Comparison of ENCODE assay signal across 8 cellular contexts in genomic region chr1:25568090-25568833, GRCh38. TPM values are rescaled to one million over a fixed set of nuclear protein-coding genes. Genes with fewer than 3 reads are reported as not detected.
DNase-seq lines count a peak whose midpoint lies in the region; ATAC-seq and TF ChIP-seq lines count a peak whose summit lies in the region.

No MANE protein-coding gene starts in this region.

- H3K27me3 ChIP-seq in GM23248 (replicated peaks; ENCODE audit: insufficient read depth) (no peaks in the 10 kb centered on the region), SK-N-SH (ENCODE audit: insufficient read depth) (no peaks in the 10 kb centered on the region)

- CTCF ChIA-PET in SK-N-SH (lab: Yijun Ruan, JAX), result interaction anchor here (1.4 kb wide), 1 partner anchor 13 kb away, joined by 3 read pairs; no protein-coding TSS in a partner anchor

- DNase-seq in GM23248 (peak; percentile 98), SK-N-SH (no peak), fibroblast of pulmonary artery (ENCODE audit: low read depth) (peak; percentile 42), sciatic nerve (ENCODE audit: low spot score) (no peak), ACHN (no peak), Kasumi-1 (lab: John Stamatoyannopoulos, UW) (no peak), activated gamma-delta T cell (lab: John Stamatoyannopoulos, UW) (no peak)

- POLR2A ChIA-PET in SK-N-SH (lab: Yijun Ruan, JAX), result no interaction called here

- TF ChIP-seq CTCF in SK-N-SH (IDR thresholded peaks at IDR 0.05) (no peak), fibroblast of pulmonary artery (IDR thresholded peaks at IDR 0.05; ENCODE audit: low read length, missing control alignments) (no peak)

- peaks cover 43% of the 10 kb centered on the region for H3K4me1 ChIP-seq in GM23248 (ENCODE audit: insufficient read depth)
- peaks cover 0 to 11% of the 10 kb centered on the region in 2 experiments; a peak in 3 of 4 replicates for H3K4me1 ChIP-seq in SK-N-SH (ENCODE audit: control insufficient read depth in 1 of 2, insufficient read depth in 2 of 2, low read depth in 1 of 2, low read length in 1 of 2)

- 1 to 4% methylated on average over 21 of the region's 21 CpGs for WGBS in GM23248 (ENCODE audit: low coverage in 1 of 2, low lambda C conversion rate in 2 of 2, missing lambda C conversion rate in 2 of 2), 2 experiments
- 83% methylated on average over 18 of the region's 21 CpGs for WGBS in SK-N-SH (ENCODE audit: low lambda C conversion rate)

- intact Hi-C loops in sciatic nerve (cut with DNase I), result no loop called here

- peak overlapping the region; percentile 51 for H3K4me3 ChIP-seq in GM23248
- no peak overlapping the region for H3K4me3 ChIP-seq in SK-N-SH (ENCODE audit: low read depth in 2 of 2, low read length in 1 of 2)
- no peak overlapping the region for H3K4me3 ChIP-seq in fibroblast of pulmonary artery (replicated peaks; ENCODE audit: low read depth, low read length)

- H3K36me3 ChIP-seq in GM23248 (ENCODE audit: low read depth) (no peaks in the 10 kb centered on the region), SK-N-SH (replicated peaks in 1 of 2; ENCODE audit: control insufficient read depth in 1 of 2, insufficient read depth in 2 of 2, low read length in 1 of 2) (peaks cover 0 to 4% of the 10 kb centered on the region in 2 experiments)

- H3K9me3 ChIP-seq in GM23248 (ENCODE audit: low read depth) (no peaks in the 10 kb centered on the region), SK-N-SH (no peaks in the 10 kb centered on the region)

- H4K20me1 ChIP-seq in GM23248 (ENCODE audit: insufficient read depth) (no peaks in the 10 kb centered on the region), SK-N-SH (ENCODE audit: insufficient read depth) (no peaks in the 10 kb centered on the region)

- ATAC-seq in sciatic nerve (peak; percentile 73), HG02623 (IDR thresholded peaks at IDR 0.05; ENCODE audit: unreplicated experiment) (no peak)

- no peaks in the 10 kb centered on the region for H3K9me2 ChIP-seq in GM23248 (ENCODE audit: insufficient read depth)
- H3K9me2 ChIP-seq in SK-N-SH, result no peaks in the 10 kb centered on the region

- H3F3A ChIP-seq in GM23248 (ENCODE audit: insufficient read depth) (peaks cover 36% of the 10 kb centered on the region), SK-N-SH (replicated peaks; ENCODE audit: insufficient read depth) (peaks cover 7% of the 10 kb centered on the region)

- TF ChIP-seq RAD21 in SK-N-SH (IDR thresholded peaks at IDR 0.05; ENCODE audit: low read length), result no peak

- H3K4me2 ChIP-seq in GM23248 (ENCODE audit: unreplicated experiment), result peak overlapping the region; percentile 85
- H3K4me2 ChIP-seq in SK-N-SH, result peak overlapping the region; percentile 26; the same call in 1 of the 2 replicates

- H2AFZ ChIP-seq in GM23248, result peak overlapping the region; percentile 61
- no peak overlapping the region for H2AFZ ChIP-seq in SK-N-SH (ENCODE audit: low read depth)

- in situ Hi-C loops in GM23248 (cut with MboI), result no loop called here
- in situ Hi-C loops in ACHN (cut with HindIII; ENCODE audit: low pct_ligation_motif_present, low pct_unique_long_range_greater_than_20kb, low sequenced_read_pairs), result no loop called here

- H3K79me2 ChIP-seq in GM23248 (ENCODE audit: insufficient read depth), result no peaks in the 10 kb centered on the region
- no peaks in the 10 kb centered on the region for H3K79me2 ChIP-seq in SK-N-SH (ENCODE audit: insufficient read depth)

- H3K9ac ChIP-seq in GM23248, result peak overlapping the region; percentile 92
- no peak overlapping the region for H3K9ac ChIP-seq in SK-N-SH

- TF ChIP-seq EP300 in SK-N-SH (IDR thresholded peaks at IDR 0.05; ENCODE audit: borderline replicate concordance in 1 of 2, low read depth in 1 of 2, low read length in 1 of 2), result no peak

- H3K27ac ChIP-seq in GM23248 (peak overlapping the region; percentile 99), SK-N-SH (ENCODE audit: low read depth in 2 of 2, low read length in 1 of 2) (peak overlapping the region in 1 of 2 experiments; percentile 27; a peak in 1 of 4 replicates)

TF ChIP-seq in SK-N-SH, 30 proteins besides CTCF, POLR2A, EP300 and RAD21:
- TF ChIP-seq YY1 (IDR thresholded peaks at IDR 0.05; ENCODE audit: low read depth) (no peak), FOXJ3 (CRISPR knock-in tag; IDR thresholded peaks at IDR 0.05) (no peak), EZH2phosphoT487 (IDR thresholded peaks at IDR 0.05; ENCODE audit: borderline replicate concordance, low read depth) (no peak)
TF ChIP-seq in SK-N-SH: peak in this region for 0.

RNA-seq across cellular contexts. Expression of gene LDLRAP1, which starts 24.9 kb away (rescaled TPM):
- total RNA-seq in GM23248 (2014; rRNA removed; shearing (Covaris generic)), result 22.5 and 23.6 TPM in 2 replicates
- polyA plus RNA-seq in GM23248 (2016; fragmentation: Nextera tagmentation; extraction: Ambion mirVana), result 26.9 and 29.5 TPM in 2 replicates
- 15.8 and 19.1 TPM in 2 replicates for polyA plus RNA-seq in SK-N-SH (2012; rRNA removed)
- polyA plus RNA-seq in SK-N-SH (2012; cell fraction: cytosol; rRNA removed), result 10.1 and 13.7 TPM in 2 replicates
- polyA plus RNA-seq in SK-N-SH (2012; cell fraction: nucleus; rRNA removed), result 29.4 and 29.5 TPM in 2 replicates
- 25.0 TPM for total RNA-seq in sciatic nerve

RNA-seq across cellular contexts. Expression of gene MAN1C1, which starts 48.3 kb away (rescaled TPM):
- 0.51 and 1.1 TPM in 2 replicates for total RNA-seq in GM23248 (2014; rRNA removed; shearing (Covaris generic))
- 0.29 and 0.43 TPM in 2 replicates for polyA plus RNA-seq in GM23248 (2016; fragmentation: Nextera tagmentation; extraction: Ambion mirVana)
- 0.20 and 0.26 TPM in 2 replicates for polyA plus RNA-seq in SK-N-SH (2012; rRNA removed)
- 0.21 and 0.32 TPM in 2 replicates for polyA plus RNA-seq in SK-N-SH (2012; cell fraction: cytosol; rRNA removed)
- 0.25 and 0.27 TPM in 2 replicates for polyA plus RNA-seq in SK-N-SH (2012; cell fraction: nucleus; rRNA removed)
- 29.4 TPM for total RNA-seq in sciatic nerve

Comparison
In these comparisons a context has a peak if more than half of its experiments do, and no peak if none do; other contexts are left out.
1. DNase-seq: peak in GM23248 (single experiment) and fibroblast of pulmonary artery (single experiment); none in SK-N-SH (single experiment), sciatic nerve (single experiment), ACHN (single experiment), Kasumi-1 (0 of 2) and activated gamma-delta T cell (single experiment).
2. RNA of gene MAN1C1, which starts 48.3 kb away (total RNA-seq): 29.4 TPM in sciatic nerve (single experiment); 0.51 to 1.1 TPM in GM23248; every median in the first group is over 10 times any median in the second.